Comparison of ENCODE assay signal across 1 cellular context in the genomic region with DNA sequence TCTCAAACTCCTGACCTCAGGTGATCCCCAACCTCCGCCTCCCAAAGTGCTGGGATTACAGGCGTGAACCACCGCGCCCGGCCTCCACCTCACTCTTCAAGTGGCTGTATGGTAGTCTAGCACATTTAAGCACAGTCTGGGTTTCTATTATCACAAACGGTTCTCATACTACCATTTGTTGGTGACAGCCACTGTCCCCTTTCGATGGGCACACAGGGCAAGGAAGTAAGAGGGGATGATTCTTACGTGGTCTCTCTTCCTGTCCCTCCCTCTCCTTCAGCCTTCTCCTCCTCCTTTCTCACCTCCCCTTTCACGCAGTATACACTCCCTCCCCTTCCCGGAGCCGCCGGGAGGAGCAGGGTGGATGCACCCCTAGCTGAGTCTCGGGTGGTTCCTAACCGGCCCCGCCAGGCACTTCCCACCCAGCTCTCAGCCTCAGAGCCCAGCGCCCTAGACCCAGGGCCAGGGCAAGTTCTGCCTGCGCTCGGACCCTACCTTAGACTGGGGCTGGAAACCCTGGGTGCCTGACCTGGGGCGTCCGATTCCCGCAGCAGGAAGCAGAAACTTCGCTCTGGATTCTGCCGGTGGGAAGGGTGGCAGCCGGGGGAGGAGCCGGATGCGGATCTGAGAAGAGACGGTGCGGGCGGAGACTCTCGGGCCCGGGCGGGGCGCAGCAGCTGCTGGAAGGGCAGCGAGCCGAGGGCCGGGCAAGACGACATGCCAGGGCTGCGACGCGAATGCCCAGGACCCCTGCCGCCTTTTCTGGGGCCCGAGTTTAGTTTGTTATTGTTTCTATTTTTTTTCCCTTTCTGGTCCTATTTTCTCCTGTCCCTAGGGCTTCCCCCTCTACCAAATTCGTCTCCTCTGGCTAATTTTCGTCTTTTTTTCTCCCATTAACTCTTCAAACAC.
A peak's percentile ranks its signal among the peaks of the same experiment; 100 is the strongest.
TF ChIP-seq lines count a peak whose summit lies in the region.

A gene (minus strand): TSS at position 626 of the 909 bp plus-strand sequence. CDS start 5,062 bp downstream, outside the sequence.

TF ChIP-seq in HepG2, 621 proteins besides CTCF, POLR2A, EP300 and RAD21 (continued from another document and continues in another):
- TF ChIP-seq, protein P1, sequence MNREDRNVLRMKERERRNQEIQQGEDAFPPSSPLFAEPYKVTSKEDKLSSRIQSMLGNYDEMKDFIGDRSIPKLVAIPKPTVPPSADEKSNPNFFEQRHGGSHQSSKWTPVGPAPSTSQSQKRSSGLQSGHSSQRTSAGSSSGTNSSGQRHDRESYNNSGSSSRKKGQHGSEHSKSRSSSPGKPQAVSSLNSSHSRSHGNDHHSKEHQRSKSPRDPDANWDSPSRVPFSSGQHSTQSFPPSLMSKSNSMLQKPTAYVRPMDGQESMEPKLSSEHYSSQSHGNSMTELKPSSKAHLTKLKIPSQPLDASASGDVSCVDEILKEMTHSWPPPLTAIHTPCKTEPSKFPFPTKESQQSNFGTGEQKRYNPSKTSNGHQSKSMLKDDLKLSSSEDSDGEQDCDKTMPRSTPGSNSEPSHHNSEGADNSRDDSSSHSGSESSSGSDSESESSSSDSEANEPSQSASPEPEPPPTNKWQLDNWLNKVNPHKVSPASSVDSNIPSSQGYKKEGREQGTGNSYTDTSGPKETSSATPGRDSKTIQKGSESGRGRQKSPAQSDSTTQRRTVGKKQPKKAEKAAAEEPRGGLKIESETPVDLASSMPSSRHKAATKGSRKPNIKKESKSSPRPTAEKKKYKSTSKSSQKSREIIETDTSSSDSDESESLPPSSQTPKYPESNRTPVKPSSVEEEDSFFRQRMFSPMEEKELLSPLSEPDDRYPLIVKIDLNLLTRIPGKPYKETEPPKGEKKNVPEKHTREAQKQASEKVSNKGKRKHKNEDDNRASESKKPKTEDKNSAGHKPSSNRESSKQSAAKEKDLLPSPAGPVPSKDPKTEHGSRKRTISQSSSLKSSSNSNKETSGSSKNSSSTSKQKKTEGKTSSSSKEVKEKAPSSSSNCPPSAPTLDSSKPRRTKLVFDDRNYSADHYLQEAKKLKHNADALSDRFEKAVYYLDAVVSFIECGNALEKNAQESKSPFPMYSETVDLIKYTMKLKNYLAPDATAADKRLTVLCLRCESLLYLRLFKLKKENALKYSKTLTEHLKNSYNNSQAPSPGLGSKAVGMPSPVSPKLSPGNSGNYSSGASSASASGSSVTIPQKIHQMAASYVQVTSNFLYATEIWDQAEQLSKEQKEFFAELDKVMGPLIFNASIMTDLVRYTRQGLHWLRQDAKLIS (CRISPR knock-in tag; IDR thresholded peaks at IDR 0.05) = no peak
- TF ChIP-seq ADNP (CRISPR knock-in tag; IDR thresholded peaks at IDR 0.05) = no peak
- peak; percentile 71; the same call in 1 of the 2 replicates for TF ChIP-seq ZNF367 (CRISPR knock-in tag; IDR thresholded peaks at IDR 0.05; ENCODE audit: borderline replicate concordance)
- no peak for TF ChIP-seq ZNF552 (CRISPR knock-in tag; IDR thresholded peaks at IDR 0.05; ENCODE audit: borderline replicate concordance)
- no peak for TF ChIP-seq ZNF329 (CRISPR knock-in tag; IDR thresholded peaks at IDR 0.05; ENCODE audit: low read depth)
- TF ChIP-seq TCF7 (IDR thresholded peaks at IDR 0.05; ENCODE audit: low read depth) = no peak
- TF ChIP-seq ZNF121 (CRISPR knock-in tag; IDR thresholded peaks at IDR 0.05) = no peak
- TF ChIP-seq CHD2 (IDR thresholded peaks at IDR 0.05; ENCODE audit: low read depth, low read length) = no peak
- TF ChIP-seq DMAP1 (CRISPR knock-in tag; IDR thresholded peaks at IDR 0.05) = peak; percentile 47; the same call in 1 of the 2 replicates
- TF ChIP-seq RORA (CRISPR knock-in tag; IDR thresholded peaks at IDR 0.05) = peak; percentile 75; the same call in 1 of the 2 replicates
- peak; percentile 8; the same call in 1 of the 2 replicates for TF ChIP-seq ZNF839 (CRISPR knock-in tag; IDR thresholded peaks at IDR 0.05; ENCODE audit: borderline replicate concordance)
- TF ChIP-seq NFKBIZ (CRISPR knock-in tag; IDR thresholded peaks at IDR 0.05) = peak; percentile 34; the same call in 1 of the 2 replicates
- TF ChIP-seq, protein P2, sequence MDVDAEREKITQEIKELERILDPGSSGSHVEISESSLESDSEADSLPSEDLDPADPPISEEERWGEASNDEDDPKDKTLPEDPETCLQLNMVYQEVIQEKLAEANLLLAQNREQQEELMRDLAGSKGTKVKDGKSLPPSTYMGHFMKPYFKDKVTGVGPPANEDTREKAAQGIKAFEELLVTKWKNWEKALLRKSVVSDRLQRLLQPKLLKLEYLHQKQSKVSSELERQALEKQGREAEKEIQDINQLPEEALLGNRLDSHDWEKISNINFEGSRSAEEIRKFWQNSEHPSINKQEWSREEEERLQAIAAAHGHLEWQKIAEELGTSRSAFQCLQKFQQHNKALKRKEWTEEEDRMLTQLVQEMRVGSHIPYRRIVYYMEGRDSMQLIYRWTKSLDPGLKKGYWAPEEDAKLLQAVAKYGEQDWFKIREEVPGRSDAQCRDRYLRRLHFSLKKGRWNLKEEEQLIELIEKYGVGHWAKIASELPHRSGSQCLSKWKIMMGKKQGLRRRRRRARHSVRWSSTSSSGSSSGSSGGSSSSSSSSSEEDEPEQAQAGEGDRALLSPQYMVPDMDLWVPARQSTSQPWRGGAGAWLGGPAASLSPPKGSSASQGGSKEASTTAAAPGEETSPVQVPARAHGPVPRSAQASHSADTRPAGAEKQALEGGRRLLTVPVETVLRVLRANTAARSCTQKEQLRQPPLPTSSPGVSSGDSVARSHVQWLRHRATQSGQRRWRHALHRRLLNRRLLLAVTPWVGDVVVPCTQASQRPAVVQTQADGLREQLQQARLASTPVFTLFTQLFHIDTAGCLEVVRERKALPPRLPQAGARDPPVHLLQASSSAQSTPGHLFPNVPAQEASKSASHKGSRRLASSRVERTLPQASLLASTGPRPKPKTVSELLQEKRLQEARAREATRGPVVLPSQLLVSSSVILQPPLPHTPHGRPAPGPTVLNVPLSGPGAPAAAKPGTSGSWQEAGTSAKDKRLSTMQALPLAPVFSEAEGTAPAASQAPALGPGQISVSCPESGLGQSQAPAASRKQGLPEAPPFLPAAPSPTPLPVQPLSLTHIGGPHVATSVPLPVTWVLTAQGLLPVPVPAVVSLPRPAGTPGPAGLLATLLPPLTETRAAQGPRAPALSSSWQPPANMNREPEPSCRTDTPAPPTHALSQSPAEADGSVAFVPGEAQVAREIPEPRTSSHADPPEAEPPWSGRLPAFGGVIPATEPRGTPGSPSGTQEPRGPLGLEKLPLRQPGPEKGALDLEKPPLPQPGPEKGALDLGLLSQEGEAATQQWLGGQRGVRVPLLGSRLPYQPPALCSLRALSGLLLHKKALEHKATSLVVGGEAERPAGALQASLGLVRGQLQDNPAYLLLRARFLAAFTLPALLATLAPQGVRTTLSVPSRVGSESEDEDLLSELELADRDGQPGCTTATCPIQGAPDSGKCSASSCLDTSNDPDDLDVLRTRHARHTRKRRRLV (CRISPR knock-in tag; IDR thresholded peaks at IDR 0.05) = peak; percentile 97; the same call in 1 of the 2 replicates
- TF ChIP-seq GLI4 (CRISPR knock-in tag; IDR thresholded peaks at IDR 0.05; ENCODE audit: borderline replicate concordance) = peak; percentile 22; the same call in 1 of the 2 replicates
- TF ChIP-seq, protein P3, sequence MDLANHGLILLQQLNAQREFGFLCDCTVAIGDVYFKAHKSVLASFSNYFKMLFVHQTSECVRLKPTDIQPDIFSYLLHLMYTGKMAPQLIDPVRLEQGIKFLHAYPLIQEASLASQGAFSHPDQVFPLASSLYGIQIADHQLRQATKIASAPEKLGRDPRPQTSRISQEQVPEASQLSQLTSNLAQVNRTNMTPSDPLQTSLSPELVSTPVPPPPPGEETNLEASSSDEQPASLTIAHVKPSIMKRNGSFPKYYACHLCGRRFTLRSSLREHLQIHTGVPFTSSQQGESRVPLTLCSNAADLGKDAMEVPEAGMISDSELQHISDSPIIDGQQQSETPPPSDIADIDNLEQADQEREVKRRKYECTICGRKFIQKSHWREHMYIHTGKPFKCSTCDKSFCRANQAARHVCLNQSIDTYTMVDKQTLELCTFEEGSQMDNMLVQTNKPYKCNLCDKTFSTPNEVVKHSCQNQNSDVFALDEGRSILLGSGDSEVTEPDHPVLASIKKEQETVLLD (CRISPR knock-in tag; IDR thresholded peaks at IDR 0.05; ENCODE audit: low read depth) = no peak
- TF ChIP-seq FOXP1 (IDR thresholded peaks at IDR 0.05) = no peak
- peak; percentile 6; the same call in 1 of the 2 replicates for TF ChIP-seq FOXP1 (CRISPR knock-in tag; IDR thresholded peaks at IDR 0.05)
- TF ChIP-seq ZNF644 (CRISPR knock-in tag; IDR thresholded peaks at IDR 0.05; ENCODE audit: low read depth) = no peak
- peak; percentile 63; the same call in 1 of the 2 replicates for TF ChIP-seq ZNF224 (CRISPR knock-in tag; IDR thresholded peaks at IDR 0.05)
- TF ChIP-seq NRL (CRISPR knock-in tag; IDR thresholded peaks at IDR 0.05; ENCODE audit: borderline replicate concordance) = peak; percentile 91; the same call in 1 of the 2 replicates
- TF ChIP-seq CENPX (CRISPR knock-in tag; IDR thresholded peaks at IDR 0.05) = peak; percentile 84; the same call in 1 of the 2 replicates
- peak; percentile 74 for TF ChIP-seq ZNF556 (CRISPR knock-in tag; IDR thresholded peaks at IDR 0.05; ENCODE audit: borderline replicate concordance)
- TF ChIP-seq AHR (CRISPR knock-in tag; IDR thresholded peaks at IDR 0.05) = peak; percentile 37; the same call in 1 of the 2 replicates
- TF ChIP-seq ZNF766 (CRISPR knock-in tag; IDR thresholded peaks at IDR 0.05; ENCODE audit: borderline replicate concordance) = peak; percentile 83
- TF ChIP-seq, protein P4, sequence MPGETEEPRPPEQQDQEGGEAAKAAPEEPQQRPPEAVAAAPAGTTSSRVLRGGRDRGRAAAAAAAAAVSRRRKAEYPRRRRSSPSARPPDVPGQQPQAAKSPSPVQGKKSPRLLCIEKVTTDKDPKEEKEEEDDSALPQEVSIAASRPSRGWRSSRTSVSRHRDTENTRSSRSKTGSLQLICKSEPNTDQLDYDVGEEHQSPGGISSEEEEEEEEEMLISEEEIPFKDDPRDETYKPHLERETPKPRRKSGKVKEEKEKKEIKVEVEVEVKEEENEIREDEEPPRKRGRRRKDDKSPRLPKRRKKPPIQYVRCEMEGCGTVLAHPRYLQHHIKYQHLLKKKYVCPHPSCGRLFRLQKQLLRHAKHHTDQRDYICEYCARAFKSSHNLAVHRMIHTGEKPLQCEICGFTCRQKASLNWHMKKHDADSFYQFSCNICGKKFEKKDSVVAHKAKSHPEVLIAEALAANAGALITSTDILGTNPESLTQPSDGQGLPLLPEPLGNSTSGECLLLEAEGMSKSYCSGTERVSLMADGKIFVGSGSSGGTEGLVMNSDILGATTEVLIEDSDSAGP (CRISPR knock-in tag; IDR thresholded peaks at IDR 0.05; ENCODE audit: borderline replicate concordance) = peak; percentile 84; the same call in 1 of the 2 replicates
- peak; percentile 57; the same call in 1 of the 2 replicates for TF ChIP-seq KLF6 (CRISPR knock-in tag; IDR thresholded peaks at IDR 0.05)
- TF ChIP-seq ZZZ3 (CRISPR knock-in tag; IDR thresholded peaks at IDR 0.05; ENCODE audit: borderline replicate concordance) = peak; percentile 69; the same call in 1 of the 2 replicates
- no peak for TF ChIP-seq ZNF530 (CRISPR knock-in tag; IDR thresholded peaks at IDR 0.05; ENCODE audit: low read depth)
- TF ChIP-seq, protein P5, sequence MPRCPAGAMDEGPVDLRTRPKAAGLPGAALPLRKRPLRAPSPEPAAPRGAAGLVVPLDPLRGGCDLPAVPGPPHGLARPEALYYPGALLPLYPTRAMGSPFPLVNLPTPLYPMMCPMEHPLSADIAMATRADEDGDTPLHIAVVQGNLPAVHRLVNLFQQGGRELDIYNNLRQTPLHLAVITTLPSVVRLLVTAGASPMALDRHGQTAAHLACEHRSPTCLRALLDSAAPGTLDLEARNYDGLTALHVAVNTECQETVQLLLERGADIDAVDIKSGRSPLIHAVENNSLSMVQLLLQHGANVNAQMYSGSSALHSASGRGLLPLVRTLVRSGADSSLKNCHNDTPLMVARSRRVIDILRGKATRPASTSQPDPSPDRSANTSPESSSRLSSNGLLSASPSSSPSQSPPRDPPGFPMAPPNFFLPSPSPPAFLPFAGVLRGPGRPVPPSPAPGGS (CRISPR knock-in tag; IDR thresholded peaks at IDR 0.05) = no peak; the same call in 1 of the 2 replicates
- TF ChIP-seq ZNF772 (CRISPR knock-in tag; IDR thresholded peaks at IDR 0.05) = peak; percentile 81; the same call in 1 of the 2 replicates
- no peak for TF ChIP-seq MAZ (IDR thresholded peaks at IDR 0.05; ENCODE audit: borderline replicate concordance, low read depth, low read length)
- TF ChIP-seq MAZ (CRISPR knock-in tag; IDR thresholded peaks at IDR 0.05; ENCODE audit: low read depth) = peak; percentile 84
- TF ChIP-seq SSRP1 (CRISPR knock-in tag; IDR thresholded peaks at IDR 0.05) = peak; percentile 79; the same call in 1 of the 2 replicates
- no peak for TF ChIP-seq MAFK (conservative IDR thresholded peaks at IDR 0.05 in 1 of 2, IDR thresholded peaks at IDR 0.05 in 1 of 2; ENCODE audit: low read length in 2 of 2)
- TF ChIP-seq ZMYM3 (CRISPR knock-in tag; IDR thresholded peaks at IDR 0.05) = no peak; the same call in none of the 2 replicates
- TF ChIP-seq ZFP41 (CRISPR knock-in tag; IDR thresholded peaks at IDR 0.05; ENCODE audit: borderline replicate concordance) = no peak
- TF ChIP-seq ZNF670 (CRISPR knock-in tag; IDR thresholded peaks at IDR 0.05; ENCODE audit: borderline replicate concordance) = 0 out of 2 replicates have a peak, but pooled peaks have one; percentile 57
- peak; percentile 58; the same call in 1 of the 2 replicates for TF ChIP-seq GATAD1 (CRISPR knock-in tag; IDR thresholded peaks at IDR 0.05)
- TF ChIP-seq, protein P6, sequence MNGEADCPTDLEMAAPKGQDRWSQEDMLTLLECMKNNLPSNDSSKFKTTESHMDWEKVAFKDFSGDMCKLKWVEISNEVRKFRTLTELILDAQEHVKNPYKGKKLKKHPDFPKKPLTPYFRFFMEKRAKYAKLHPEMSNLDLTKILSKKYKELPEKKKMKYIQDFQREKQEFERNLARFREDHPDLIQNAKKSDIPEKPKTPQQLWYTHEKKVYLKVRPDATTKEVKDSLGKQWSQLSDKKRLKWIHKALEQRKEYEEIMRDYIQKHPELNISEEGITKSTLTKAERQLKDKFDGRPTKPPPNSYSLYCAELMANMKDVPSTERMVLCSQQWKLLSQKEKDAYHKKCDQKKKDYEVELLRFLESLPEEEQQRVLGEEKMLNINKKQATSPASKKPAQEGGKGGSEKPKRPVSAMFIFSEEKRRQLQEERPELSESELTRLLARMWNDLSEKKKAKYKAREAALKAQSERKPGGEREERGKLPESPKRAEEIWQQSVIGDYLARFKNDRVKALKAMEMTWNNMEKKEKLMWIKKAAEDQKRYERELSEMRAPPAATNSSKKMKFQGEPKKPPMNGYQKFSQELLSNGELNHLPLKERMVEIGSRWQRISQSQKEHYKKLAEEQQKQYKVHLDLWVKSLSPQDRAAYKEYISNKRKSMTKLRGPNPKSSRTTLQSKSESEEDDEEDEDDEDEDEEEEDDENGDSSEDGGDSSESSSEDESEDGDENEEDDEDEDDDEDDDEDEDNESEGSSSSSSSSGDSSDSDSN (CRISPR knock-in tag; IDR thresholded peaks at IDR 0.05) = peak; percentile 98
- TF ChIP-seq SP2 (CRISPR knock-in tag; IDR thresholded peaks at IDR 0.05) = 0 out of 2 replicates have a peak, but pooled peaks have one; percentile 31
- TF ChIP-seq, protein P7, sequence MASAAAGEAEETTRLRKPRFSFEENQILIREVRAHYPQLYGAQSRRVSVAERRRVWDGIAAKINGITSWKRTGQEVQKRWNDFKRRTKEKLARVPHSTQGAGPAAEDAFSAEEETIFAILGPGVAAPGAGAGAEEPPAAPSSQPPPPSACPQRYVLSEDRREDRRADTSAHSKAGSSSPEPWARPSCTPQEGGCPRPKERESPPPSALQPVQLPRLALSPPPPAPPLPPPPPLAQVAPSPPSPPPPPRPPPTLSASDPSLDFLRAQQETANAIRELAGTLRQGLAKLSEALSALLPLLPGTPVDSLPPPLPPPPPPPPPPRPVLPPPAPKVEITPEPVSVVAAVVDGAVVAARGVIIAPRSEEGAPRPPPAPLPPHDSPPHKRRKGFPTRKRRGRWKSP (CRISPR knock-in tag; IDR thresholded peaks at IDR 0.05) = peak; percentile 83
